Comparison of ENCODE assay signal across 22 cellular contexts in the genomic region with DNA sequence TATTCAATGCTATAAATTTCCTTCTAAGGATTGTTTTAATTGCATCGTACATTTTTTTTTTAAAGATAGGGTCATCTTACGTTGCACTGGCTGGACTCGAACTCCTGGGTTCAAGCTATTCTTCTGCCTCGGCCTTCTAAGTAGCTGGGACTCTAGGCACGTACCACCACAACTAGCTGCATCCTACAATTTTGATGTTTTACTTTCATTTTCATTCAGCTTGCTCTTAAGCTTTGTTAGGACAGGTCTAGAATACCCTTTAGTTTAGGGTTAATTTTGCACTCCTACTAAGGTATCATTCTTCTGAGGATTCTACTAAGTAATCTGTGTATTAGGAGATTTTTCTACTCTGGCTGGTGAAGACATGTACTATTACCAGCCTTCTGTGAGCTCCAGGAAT. TPM values are rescaled to one million over a fixed set of nuclear protein-coding genes. Genes with fewer than 3 reads are reported as not detected.
DNase-seq lines count a peak whose midpoint lies in the region; ATAC-seq, FAIRE-seq and TF ChIP-seq lines count a peak whose summit lies in the region.
"Had no signal": no experiment of that assay in that cellular context is flagged by ENCODE, and none has a peak within 500 bp of the region (broad histone marks: within the 10 kb centered on the region; RNA-seq: fewer than 3 reads in every experiment).

No MANE protein-coding gene starts in this region.

- no peak for TF ChIP-seq CTCF in keratinocyte (optimal IDR thresholded peaks at IDR 0.05 in 1 of 3, IDR thresholded peaks at IDR 0.05 in 1 of 3, conservative IDR thresholded peaks at IDR 0.05 in 1 of 3; ENCODE audit: extremely low read depth in 1 of 3, insufficient read depth in 2 of 3, low read length in 3 of 3)

- H3K4me1 ChIP-seq in CD8-positive, alpha-beta memory T cell (ENCODE audit: insufficient read depth, low read length): no peaks in the 10 kb centered on the region
- no peaks in the 10 kb centered on the region for H3K4me1 ChIP-seq in keratinocyte (ENCODE audit: control insufficient read depth, extremely low read depth, insufficient read depth, low read length)
- H3K4me1 ChIP-seq: adrenal gland, Peyer's patch, thyroid gland had no signal

- CTCF ChIA-PET in CD8-positive, alpha-beta memory T cell (lab: Charles Lee): no interaction called here
- CTCF ChIA-PET in T-cell (lab: Charles Lee): no interaction called here

- H3K4me2 ChIP-seq in keratinocyte (ENCODE audit: control insufficient read depth, extremely low read depth, insufficient read depth, low read depth, low read length): peak overlapping the region; percentile 10
- H3K4me2 ChIP-seq: GM23338 had no signal

- H3K36me3 Mint-ChIP-seq in activated CD4-positive, alpha-beta T cell treated with anti-CD3 and anti-CD28 coated beads, Interleukin-2, amount 10 ng/mL, durations not matched to agents 24 days and 14 days (ENCODE audit: low read depth): peaks cover 6% of the 10 kb centered on the region
- H3K36me3 Mint-ChIP-seq in CD8-positive, alpha-beta memory T cell: peaks cover 0 to 7% (median 0%) of the 10 kb centered on the region in 3 donors
- H3K36me3 Mint-ChIP-seq in T-cell: no peaks in the 10 kb centered on the region

- H3K27me3 ChIP-seq in CD8-positive, alpha-beta memory T cell (ENCODE audit: insufficient read depth, low read length, poor library complexity, severe bottlenecking): no peaks in the 10 kb centered on the region
- H3K27me3 ChIP-seq in keratinocyte (ENCODE audit: control insufficient read depth, extremely low read depth, insufficient read depth, low read length): no peaks in the 10 kb centered on the region
- H3K27me3 ChIP-seq: adrenal gland, Peyer's patch, thyroid gland had no signal

- intact Hi-C loops in activated CD4-positive, alpha-beta T cell treated with anti-CD3 and anti-CD28 coated beads, Interleukin-2, amount 10 ng/mL, durations not matched to agents 24 days and 14 days (cut with micrococcal nuclease): no loop called here

- H3K9ac ChIP-seq in keratinocyte (ENCODE audit: control insufficient read depth, extremely low read depth, insufficient read depth, low read length): no peak overlapping the region

- H3K4me3 ChIP-seq in CD8-positive, alpha-beta memory T cell (ENCODE audit: low read length): no peak overlapping the region
- H3K4me3 ChIP-seq in keratinocyte (ENCODE audit: control insufficient read depth in 2 of 3, extremely low read depth in 1 of 3, insufficient read depth in 2 of 3, low read depth in 1 of 3, low read length in 3 of 3): no peak overlapping the region
- H3K4me3 ChIP-seq: adrenal gland, GM23338, Peyer's patch, thyroid gland had no signal

- dilution Hi-C loops in keratinocyte (cut with MboI; ENCODE audit: extremely low pct_ligation_motif_present, low sequenced_read_pairs): no loop called here

- H4K20me1 ChIP-seq in keratinocyte (ENCODE audit: control insufficient read depth, extremely low read depth, insufficient read depth, low read length): no peaks in the 10 kb centered on the region

- in situ Hi-C loops in G401 (cut with HindIII; ENCODE audit: low sequenced_read_pairs): no loop called here

- H2AFZ ChIP-seq in keratinocyte (ENCODE audit: control insufficient read depth, low read length): no peak overlapping the region
- H2AFZ ChIP-seq: GM23338 had no signal

- no peak for FAIRE-seq in keratinocyte (lab: Jason Lieb, UNC)
- FAIRE-seq: bronchial epithelial cell, endometrium had no signal

- H3K27ac ChIP-seq in CD8-positive, alpha-beta memory T cell (ENCODE audit: low read depth, low read length): no peak overlapping the region
- no peak overlapping the region for H3K27ac ChIP-seq in keratinocyte (ENCODE audit: control insufficient read depth, insufficient read depth, low read length)
- H3K27ac ChIP-seq: adrenal gland, Peyer's patch, thyroid gland, WERI-Rb-1 had no signal

- no peaks in the 10 kb centered on the region for H3K36me3 ChIP-seq in CD8-positive, alpha-beta memory T cell (ENCODE audit: insufficient read depth, low read length)
- H3K36me3 ChIP-seq in keratinocyte (ENCODE audit: control insufficient read depth in 2 of 2, extremely low read depth in 1 of 2, insufficient read depth in 2 of 2, low read length in 2 of 2): no peaks in the 10 kb centered on the region
- H3K36me3 ChIP-seq: adrenal gland, Peyer's patch, thyroid gland, WERI-Rb-1 had no signal

- no peaks in the 10 kb centered on the region for H3K27me3 Mint-ChIP-seq in activated CD4-positive, alpha-beta T cell treated with anti-CD3 and anti-CD28 coated beads, Interleukin-2, amount 10 ng/mL, durations not matched to agents 24 days and 14 days
- peaks cover 0 to 6% of the 10 kb centered on the region in 2 donors for H3K27me3 Mint-ChIP-seq in CD8-positive, alpha-beta memory T cell
- H3K27me3 Mint-ChIP-seq in T-cell: peaks cover 0 to 3% of the 10 kb centered on the region in 2 donors

- ATAC-seq in T-cell (replicated peaks in 1 of 4): no peak
- ATAC-seq: activated T-cell treated with anti-CD3 and anti-CD28 coated beads, Interleukin-2, amount 50 U/mL, for 4 hours; GM23338 had no signal

- H3K79me2 ChIP-seq in keratinocyte (ENCODE audit: control insufficient read depth, insufficient read depth, low read length): no peaks in the 10 kb centered on the region

- H3K27ac Mint-ChIP-seq in activated CD4-positive, alpha-beta T cell treated with anti-CD3 and anti-CD28 coated beads, Interleukin-2, amount 10 ng/mL, durations not matched to agents 24 days and 14 days: peak overlapping the region; percentile 68
- peak overlapping the region in 3 of 8 donors; percentile 5 to 52 (median 21) for H3K27ac Mint-ChIP-seq in CD8-positive, alpha-beta memory T cell
- peak overlapping the region; percentile 49 to 84 for H3K27ac Mint-ChIP-seq in T-cell
- H3K27ac Mint-ChIP-seq: GM23338 had no signal

- no peaks in the 10 kb centered on the region for H3K9me1 ChIP-seq in keratinocyte (ENCODE audit: control insufficient read depth, extremely low read depth, insufficient read depth, low read length)

- POLR2A ChIA-PET in CD8-positive, alpha-beta memory T cell (lab: Charles Lee): no interaction called here
- POLR2A ChIA-PET in T-cell (lab: Charles Lee): interaction anchor here in 1 of 2 donors (0.6 kb wide), 1 partner anchor 78 kb away, joined by 3 read pairs; no protein-coding TSS in a partner anchor

- H3K9me3 ChIP-seq in CD8-positive, alpha-beta memory T cell (ENCODE audit: low read length): no peaks in the 10 kb centered on the region
- no peaks in the 10 kb centered on the region for H3K9me3 ChIP-seq in keratinocyte (ENCODE audit: control insufficient read depth, low read depth, low read length)
- H3K9me3 ChIP-seq: adrenal gland, Peyer's patch, thyroid gland had no signal

- peaks cover 16% of the 10 kb centered on the region for H3K9me3 Mint-ChIP-seq in activated CD4-positive, alpha-beta T cell treated with anti-CD3 and anti-CD28 coated beads, Interleukin-2, amount 10 ng/mL, durations not matched to agents 24 days and 14 days
- H3K9me3 Mint-ChIP-seq in CD8-positive, alpha-beta memory T cell: no peaks in the 10 kb centered on the region
- H3K9me3 Mint-ChIP-seq in T-cell: peaks cover 0 to 4% (median 0%) of the 10 kb centered on the region in 3 donors
- H3K9me3 Mint-ChIP-seq: GM23338 had no signal

- H3K4me3 Mint-ChIP-seq in activated CD4-positive, alpha-beta T cell treated with anti-CD3 and anti-CD28 coated beads, Interleukin-2, amount 10 ng/mL, durations not matched to agents 24 days and 14 days: peak overlapping the region; percentile 33
- H3K4me3 Mint-ChIP-seq in CD8-positive, alpha-beta memory T cell: peak overlapping the region in 6 of 7 donors; percentile 14 to 55 (median 30)
- peak overlapping the region; percentile 11 to 57 (median 39) for H3K4me3 Mint-ChIP-seq in T-cell
- H3K4me3 Mint-ChIP-seq: GM23338 had no signal

- no peak for DNase-seq in activated CD4-positive, alpha-beta T cell treated with anti-CD3 and anti-CD28 coated beads, Interleukin-2, amount 10 ng/mL, durations not matched to agents 24 days and 14 days
- DNase-seq in activated CD4-positive, alpha-beta T cell treated with anti-CD3 and anti-CD28 coated beads, Interleukin-2, amount 50 U/mL, for 48 hours: no peak
- no peak for DNase-seq in CD8-positive, alpha-beta memory T cell
- no peak for DNase-seq in T-cell
- DNase-seq in keratinocyte (ENCODE audit: low read depth, low spot score): no peak
- no peak for DNase-seq in G401 (ENCODE audit: low spot score)
- no peak for DNase-seq in NCI-H1105 treated with DMSO at 0.1 percent for 48 hours (lab: John Stamatoyannopoulos, UW)
- no peak for DNase-seq in NCI-H187 treated with DMSO at 0.1 percent for 48 hours (lab: John Stamatoyannopoulos, UW)
- DNase-seq: activated T-cell treated with anti-CD3 and anti-CD28 coated beads, Interleukin-2, amount 50 U/mL, for 4 hours; adrenal gland; Calu3; KG1; NCI-H1930; NCI-H226; NCI-H82; Peyer's patch; stimulated activated naive CD4-positive, alpha-beta T cell; thyroid gland; WERI-Rb-1 had no signal

- H3K4me1 Mint-ChIP-seq in activated CD4-positive, alpha-beta T cell treated with anti-CD3 and anti-CD28 coated beads, Interleukin-2, amount 10 ng/mL, durations not matched to agents 24 days and 14 days: peaks cover 14% of the 10 kb centered on the region
- peaks cover 6 to 8% (median 8%) of the 10 kb centered on the region in 3 donors for H3K4me1 Mint-ChIP-seq in CD8-positive, alpha-beta memory T cell
- H3K4me1 Mint-ChIP-seq in T-cell: peaks cover 5 to 9% (median 7%) of the 10 kb centered on the region in 3 donors
- H3K4me1 Mint-ChIP-seq: GM23338 had no signal

RNA-seq across cellular contexts. Expression of gene C1GALT1C1, which starts 50.2 kb away (rescaled TPM):
- 21.1 and 21.7 TPM in 2 replicates for total RNA-seq in activated CD4-positive, alpha-beta T cell treated with anti-CD3 and anti-CD28 coated beads, Interleukin-2, amount 10 ng/mL, durations not matched to agents 24 days and 14 days
- total RNA-seq in CD8-positive, alpha-beta memory T cell: 10 to 100 TPM; 16.6 to 18.8 TPM
- 25.9 TPM for polyA plus RNA-seq in CD8-positive, alpha-beta memory T cell
- total RNA-seq in T-cell: 10 to 100 TPM in 3 of 5 donors, 1 to 10 TPM in 2; 6.6 to 18.5 (median 14.8) TPM
- polyA plus RNA-seq in keratinocyte: 13.7 to 24.1 TPM (median 15.2 TPM) in 3 replicates
- polyA plus RNA-seq in keratinocyte (2011; ENCODE audit: low read depth): 10.8 TPM
- 5.0 and 9.2 TPM in 2 replicates for polyA plus RNA-seq in keratinocyte (2011; cell fraction: cytosol; rRNA removed)
- 29.7 and 40.3 TPM in 2 replicates for polyA plus RNA-seq in keratinocyte (2011; cell fraction: nucleus; rRNA removed)
- 10.5 and 11.7 TPM in 2 replicates for polyA plus RNA-seq in keratinocyte (2012; ENCODE audit: low replicate concordance)
- 2.0 to 7.7 TPM (median 2.8 TPM) in 3 replicates for polyA minus RNA-seq in keratinocyte
- 3.6 TPM for polyA minus RNA-seq in keratinocyte (2011; cell fraction: cytosol; rRNA and poly(A)+ RNA removed)
- 7.0 and 12.2 TPM in 2 replicates for polyA minus RNA-seq in keratinocyte (2011; cell fraction: nucleus; rRNA and poly(A)+ RNA removed)
- 20.0 and 21.4 TPM in 2 replicates for total RNA-seq in G401 (2014; rRNA removed; shearing (Covaris generic))
